16 cellular contexts compared by ENCODE assay signal in genomic region chr4:54545663-54546424, GRCh38.
"Had no signal": no experiment of that assay in that cellular context is flagged by ENCODE, and none has a peak within 500 bp of the region (broad histone marks: within the 10 kb centered on the region; RNA-seq: fewer than 3 reads in every experiment).

No MANE protein-coding gene starts in this region.

- H3K27ac ChIP-seq: thyroid gland had no signal

- H3K27me3 ChIP-seq: thyroid gland had no signal

- H3K9me3 ChIP-seq: thyroid gland had no signal

- H3K36me3 ChIP-seq: thyroid gland had no signal

- H3K4me1 ChIP-seq: thyroid gland had no signal

- H3K4me3 ChIP-seq: thyroid gland had no signal

- DNase-seq: activated naive CD4-positive, alpha-beta T cell treated with Interleukin-2 at 50 U/mL for 16 hours; aorta; erythroblast; glutamatergic neuron; hypothalamus; kidney glomerular epithelial cell; left ventricle myocardium superior; mesendoderm; nucleus accumbens; posterior cingulate gyrus; retina; T-helper 9 cell; thyroid gland had no signal

- ATAC-seq: activated T-helper 17 cell treated with anti-CD3 and anti-CD28 coated beads, Interleukin-2, amount 50 U/mL, for 72 hours; left ventricle myocardium superior; natural killer cell treated with Interleukin-12 subunit alpha and Interleukin-12 subunit beta and Interleukin-15 and Interleukin-18, amount 100 ng/mL, for 72 hours; stimulated activated effector memory CD8-positive, alpha-beta T cell treated with anti-CD3 and anti-CD28 coated beads, Interleukin-12 subunit alpha, Interleukin-12 subunit beta, amount 100 ng/mL, for 72 hours had no signal
